In genomic region chr9:128341435-128341849, GRCh38 we compare ENCODE assay signal across 8 cellular contexts. TPM values are rescaled to one million over a fixed set of nuclear protein-coding genes. Genes with fewer than 3 reads are reported as not detected.
DNase-seq lines count a peak whose midpoint lies in the region; ATAC-seq and TF ChIP-seq lines count a peak whose summit lies in the region.

No MANE protein-coding gene starts in this region.

- intact Hi-C loops in OCI-LY7 (cut with micrococcal nuclease; ENCODE audit: unreplicated experiment): loop anchor here (1.0 to 5.0 kb wide), 3 partner anchors 29 to 139 kb away; partner anchors contain the start of genes DNM1 and URM1
- intact Hi-C loops in naive thymus-derived CD4-positive, alpha-beta T cell (cut with micrococcal nuclease): loop anchor here (1.0 to 5.0 kb wide), 9 partner anchors 19 to 541 kb away; partner anchors contain the start of genes CIZ1 (in 1 of the 2), COQ4 (in 1 of the 2), DNM1 (in 1 of the 2) and KYAT1 (in 1 of the 2)

- H3K9me3 ChIP-seq in OCI-LY7 (ENCODE audit: low read length): no peaks in the 10 kb centered on the region
- H3K9me3 ChIP-seq in naive thymus-derived CD4-positive, alpha-beta T cell (ENCODE audit: control insufficient read depth in 2 of 3, low read length in 3 of 3): no peaks in the 10 kb centered on the region

- BruUV-seq in OCI-LY7 (replicated peaks; lab: Mats Ljungman, UMichigan): no TSS peak

- H3K4me3 ChIP-seq in OCI-LY7 (ENCODE audit: low read depth, low read length, poor library complexity, severe bottlenecking): peak overlapping the region; percentile 82
- H3K4me3 ChIP-seq in naive thymus-derived CD4-positive, alpha-beta T cell (ENCODE audit: low read length): peak overlapping the region; percentile 62

- no peaks in the 10 kb centered on the region for H3K9me3 Mint-ChIP-seq in naive thymus-derived CD4-positive, alpha-beta T cell

- ATAC-seq in esophagus mucosa: peak; percentile 53
- ATAC-seq in naive thymus-derived CD4-positive, alpha-beta T cell: peak; percentile 61

- H2AFZ ChIP-seq in OCI-LY7 (ENCODE audit: low read length): peak overlapping the region; percentile 47; the same call in 1 of the 2 replicates

- CTCF ChIA-PET in OCI-LY7 (lab: Charles Lee; ENCODE audit: unreplicated experiment): interaction anchor here (0.7 to 1.2 kb wide), 4 partner anchors 21 to 97 kb away, joined by 3 to 5 read pairs (median 4); partner anchors contain the start of genes GOLGA2 and SWI5
- CTCF ChIA-PET in naive thymus-derived CD4-positive, alpha-beta T cell (lab: Charles Lee): interaction anchor here (0.7 to 1.2 kb wide), 7 partner anchors 30 to 216 kb away, joined by 3 to 6 read pairs (median 4); partner anchors contain the start of gene URM1

- peak overlapping the region; percentile 18 for H3K27ac ChIP-seq in OCI-LY7 (ENCODE audit: low read depth, low read length, poor library complexity, severe bottlenecking)
- H3K27ac ChIP-seq in naive thymus-derived CD4-positive, alpha-beta T cell (ENCODE audit: low read depth, low read length): peak overlapping the region; percentile 69

- H3K36me3 ChIP-seq in OCI-LY7 (ENCODE audit: insufficient read depth, low read length): peaks cover 33% of the 10 kb centered on the region
- peaks cover 0 to 34% (median 0%) of the 10 kb centered on the region in 3 experiments for H3K36me3 ChIP-seq in naive thymus-derived CD4-positive, alpha-beta T cell (ENCODE audit: control insufficient read depth in 2 of 3, insufficient read depth in 3 of 3, low read length in 3 of 3)

- H3K4me3 Mint-ChIP-seq in naive thymus-derived CD4-positive, alpha-beta T cell: peak overlapping the region; percentile 87 to 98 (median 95)

- H3K27ac Mint-ChIP-seq in naive thymus-derived CD4-positive, alpha-beta T cell: peak overlapping the region; percentile 70 to 93 (median 89)

- peaks cover 6 to 11% (median 9%) of the 10 kb centered on the region in 7 donors for H3K4me1 Mint-ChIP-seq in naive thymus-derived CD4-positive, alpha-beta T cell

- peak overlapping the region; percentile 92 for H3K4me2 ChIP-seq in OCI-LY7 (ENCODE audit: low read length)

- POLR2A ChIA-PET in OCI-LY7 (lab: Charles Lee): interaction anchor here (0.8 kb wide), 1 partner anchor 91 kb away, joined by 3 read pairs; no protein-coding TSS in a partner anchor
- POLR2A ChIA-PET in naive thymus-derived CD4-positive, alpha-beta T cell (lab: Charles Lee): interaction anchor here (0.5 to 1.3 kb wide), 5 partner anchors 10 to 316 kb away, joined by 3 to 5 read pairs (median 4); no protein-coding TSS in a partner anchor

- peak; percentile 80 for TF ChIP-seq CTCF in OCI-LY7 (conservative IDR thresholded peaks at IDR 0.05; ENCODE audit: low read length)

- peaks cover 5% of the 10 kb centered on the region for H3K4me1 ChIP-seq in OCI-LY7 (ENCODE audit: insufficient read depth, low read length, poor library complexity, severe bottlenecking)
- peaks cover 4 to 12% of the 10 kb centered on the region in 2 donors for H3K4me1 ChIP-seq in naive thymus-derived CD4-positive, alpha-beta T cell (ENCODE audit: control insufficient read depth in 2 of 2, insufficient read depth in 2 of 2, low read length in 2 of 2)

- H3K9me2 ChIP-seq in OCI-LY7 (ENCODE audit: insufficient read depth, low read length): no peaks in the 10 kb centered on the region

- no peaks in the 10 kb centered on the region for H3K27me3 ChIP-seq in naive thymus-derived CD4-positive, alpha-beta T cell (ENCODE audit: control insufficient read depth in 2 of 2, insufficient read depth in 2 of 2, low read length in 2 of 2)

- no peaks in the 10 kb centered on the region for H3K79me2 ChIP-seq in OCI-LY7 (ENCODE audit: insufficient read depth, low read depth, low read length)

- peak; percentile 51 for DNase-seq in DMS153 treated with DMSO at 0.1 percent for 48 hours (lab: John Stamatoyannopoulos, UW; ENCODE audit: unreplicated experiment)
- peak; percentile 64 for DNase-seq in HS-27A (ENCODE audit: low read depth)
- peak; percentile 84 for DNase-seq in OCI-LY7 (ENCODE audit: low spot score)
- peak; percentile 55 for DNase-seq in activated T-cell treated with anti-CD3 and anti-CD28 coated beads for 4 hours
- peak; percentile 31 to 67 (median 63) for DNase-seq in naive thymus-derived CD4-positive, alpha-beta T cell
- peak; percentile 23 to 63 (median 47) for DNase-seq in stimulated activated naive CD4-positive, alpha-beta T cell (lab: John Stamatoyannopoulos, UW)
- no peak for DNase-seq in GOT3 (lab: John Stamatoyannopoulos, UW)

- H4K20me1 ChIP-seq in OCI-LY7 (ENCODE audit: insufficient read depth, low read length): no peaks in the 10 kb centered on the region

- peaks cover 0 to 8% (median 0%) of the 10 kb centered on the region in 5 donors for H3K36me3 Mint-ChIP-seq in naive thymus-derived CD4-positive, alpha-beta T cell

- H3K27me3 Mint-ChIP-seq in naive thymus-derived CD4-positive, alpha-beta T cell: no peaks in the 10 kb centered on the region

RNA-seq across cellular contexts. Expression of gene SLC27A4, which starts 1.1 kb away (rescaled TPM):
- 12.3 and 14.2 TPM in 2 replicates for total RNA-seq in OCI-LY7 (2014; rRNA removed; shearing (Covaris generic))
- total RNA-seq in OCI-LY7 (2022): 13.0 and 16.0 TPM in 2 replicates
- 58.8 TPM for total RNA-seq in esophagus mucosa
- total RNA-seq in naive thymus-derived CD4-positive, alpha-beta T cell: 10 to 100 TPM in 4 of 5 experiments, 1 to 10 TPM in 1; 6.4 to 20.1 (median 12.1) TPM
- 1 to 10 TPM; 6.1 to 7.3 TPM for polyA plus RNA-seq in naive thymus-derived CD4-positive, alpha-beta T cell

RNA-seq across cellular contexts. Expression of gene COQ4, which starts 18.8 kb away (rescaled TPM):
- total RNA-seq in OCI-LY7 (2014; rRNA removed; shearing (Covaris generic)): 42.4 and 53.4 TPM in 2 replicates
- total RNA-seq in OCI-LY7 (2022) (49.4 and 55.8 TPM in 2 replicates), esophagus mucosa (61.7 TPM)
- total RNA-seq in naive thymus-derived CD4-positive, alpha-beta T cell: 10 to 100 TPM; 32.9 to 47.2 (median 42.4) TPM
- 10 to 100 TPM; 29.6 to 30.3 TPM for polyA plus RNA-seq in naive thymus-derived CD4-positive, alpha-beta T cell

RNA-seq across cellular contexts. Expression of gene TRUB2, which starts 19.2 kb away (rescaled TPM):
- 29.7 and 31.3 TPM in 2 replicates for total RNA-seq in OCI-LY7 (2014; rRNA removed; shearing (Covaris generic))
- total RNA-seq in OCI-LY7 (2022): 22.9 and 30.3 TPM in 2 replicates
- total RNA-seq in esophagus mucosa: 40.3 TPM
- total RNA-seq in naive thymus-derived CD4-positive, alpha-beta T cell: 10 to 100 TPM; 11.5 to 27.2 (median 21.6) TPM
- 10 to 100 TPM; 19.8 to 26.3 TPM for polyA plus RNA-seq in naive thymus-derived CD4-positive, alpha-beta T cell

RNA-seq across cellular contexts. Expression of gene URM1, which starts 29.7 kb away (rescaled TPM):
- total RNA-seq in OCI-LY7 (2014; rRNA removed; shearing (Covaris generic)): 42.3 and 58.5 TPM in 2 replicates
- 51.8 and 60.8 TPM in 2 replicates for total RNA-seq in OCI-LY7 (2022)
- 38.5 TPM for total RNA-seq in esophagus mucosa
- total RNA-seq in naive thymus-derived CD4-positive, alpha-beta T cell: 10 to 100 TPM; 32.3 to 72.4 (median 47.5) TPM
- 10 to 100 TPM; 49.9 to 50.0 TPM for polyA plus RNA-seq in naive thymus-derived CD4-positive, alpha-beta T cell
